ENCODE assay signal across 1 cellular context in genomic region chr4:116925900-116926457, GRCh38.
TF ChIP-seq lines count a peak whose summit lies in the region.

No MANE protein-coding gene starts in this region.

TF ChIP-seq in HEK293, 187 proteins besides CTCF, POLR2A, EP300 and RAD21 (continued from another document):
- TF ChIP-seq ZNF558 (tag by site-specific recombination; IDR thresholded peaks at IDR 0.05): no peak
- TF ChIP-seq ZXDB (tag by site-specific recombination; IDR thresholded peaks at IDR 0.05): no peak
- no peak for TF ChIP-seq ZNF221 (tag by site-specific recombination; IDR thresholded peaks at IDR 0.05; ENCODE audit: borderline replicate concordance)
- TF ChIP-seq ZNF311 (tag by site-specific recombination; IDR thresholded peaks at IDR 0.05; ENCODE audit: borderline replicate concordance): no peak
- TF ChIP-seq ZNF274 (IDR thresholded peaks at IDR 0.05; ENCODE audit: low read length): no peak
- no peak for TF ChIP-seq ZNF274 (tag by site-specific recombination; IDR thresholded peaks at IDR 0.05; ENCODE audit: borderline replicate concordance)
- no peak for TF ChIP-seq ZBTB10 (tag by site-specific recombination; IDR thresholded peaks at IDR 0.05)
- no peak for TF ChIP-seq TCF7L2 (IDR thresholded peaks at IDR 0.05; ENCODE audit: borderline replicate concordance, low read depth, low read length)
- no peak for TF ChIP-seq ZNF302 (tag by site-specific recombination; IDR thresholded peaks at IDR 0.05; ENCODE audit: low read depth)
